In the genomic region with DNA sequence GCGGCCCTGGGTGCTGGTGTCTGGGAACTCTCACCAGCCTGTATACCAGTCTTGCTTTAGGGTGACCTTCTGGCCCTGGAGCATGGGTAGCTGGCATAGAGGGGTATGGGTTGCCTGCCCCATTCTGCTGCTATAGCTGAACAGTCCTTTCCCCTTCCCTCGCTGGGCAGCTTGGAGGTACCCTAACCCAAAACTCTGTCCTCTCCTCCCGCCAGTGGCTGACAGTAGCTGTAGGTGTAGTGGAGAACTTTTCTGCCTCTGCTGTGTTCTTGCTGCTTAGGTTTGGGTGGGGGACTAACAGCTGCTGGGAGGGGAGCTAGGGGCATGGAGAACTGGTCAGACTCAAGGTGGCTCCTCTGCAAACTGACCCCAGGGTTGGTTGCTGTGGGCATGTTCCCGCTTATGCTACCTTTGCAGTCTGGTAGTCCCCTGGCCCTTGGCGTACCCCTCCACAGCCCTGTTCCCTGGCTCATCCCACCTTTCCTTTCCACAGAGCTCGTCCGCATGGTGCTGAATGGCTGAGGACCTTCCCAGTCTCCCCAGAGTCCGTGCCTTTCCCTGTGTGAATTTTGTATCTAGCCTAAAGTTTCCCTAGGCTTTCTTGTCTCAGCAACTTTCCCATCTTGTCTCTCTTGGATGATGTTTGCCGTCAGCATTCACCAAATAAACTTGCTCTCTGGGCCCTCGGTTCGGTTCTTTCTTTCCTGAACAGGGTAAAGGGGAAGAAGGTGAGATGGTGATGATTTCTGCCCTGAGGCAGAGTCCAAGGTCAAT, we compare ENCODE assay signal across 1 cellular context.
TF ChIP-seq lines count a peak whose summit lies in the region.

No MANE protein-coding gene starts in this region.

TF ChIP-seq in endothelial cell of umbilical vein, 7 proteins besides CTCF, POLR2A, EP300 and RAD21:
- TF ChIP-seq JUN (IDR thresholded peaks at IDR 0.05; ENCODE audit: borderline replicate concordance, insufficient read depth, insufficient read length, low read depth) (no peak), GATA2 (IDR thresholded peaks at IDR 0.05; ENCODE audit: insufficient read depth, insufficient read length, low read depth, low read length) (no peak), MYC (IDR thresholded peaks at IDR 0.05; ENCODE audit: low read depth, low read length) (no peak), EZH2 (IDR thresholded peaks at IDR 0.05; ENCODE audit: borderline replicate concordance, low read depth, low read length, severe bottlenecking) (no peak), FOS (IDR thresholded peaks at IDR 0.05; ENCODE audit: borderline replicate concordance, insufficient read depth, low read length) (no peak), POLR2AphosphoS5 (IDR thresholded peaks at IDR 0.05; ENCODE audit: insufficient read depth, low read depth, low read length) (no peak)
- TF ChIP-seq, protein P1, sequence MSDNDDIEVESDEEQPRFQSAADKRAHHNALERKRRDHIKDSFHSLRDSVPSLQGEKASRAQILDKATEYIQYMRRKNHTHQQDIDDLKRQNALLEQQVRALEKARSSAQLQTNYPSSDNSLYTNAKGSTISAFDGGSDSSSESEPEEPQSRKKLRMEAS (IDR thresholded peaks at IDR 0.05; ENCODE audit: insufficient read depth, insufficient read length): no peak
